Comparison of ENCODE assay signal across 8 cellular contexts in genomic region chr10:125721035-125721434, GRCh38. TPM values are rescaled to one million over a fixed set of nuclear protein-coding genes. Genes with fewer than 3 reads are reported as not detected.
DNase-seq lines count a peak whose midpoint lies in the region; ATAC-seq and TF ChIP-seq lines count a peak whose summit lies in the region.

No MANE protein-coding gene starts in this region.

- peaks cover 5% of the 10 kb centered on the region for H3K36me3 Mint-ChIP-seq in glutamatergic neuron (ENCODE audit: unreplicated experiment)

- DNase-seq in GM10248 (ENCODE audit: extremely low spot score) (peak; percentile 26), glutamatergic neuron (no peak), NCI-H1417 (lab: John Stamatoyannopoulos, UW) (no peak), left ventricle myocardium inferior (no peak), HUDEP-2 (lab: John Stamatoyannopoulos, UW; ENCODE audit: unreplicated experiment in 76 of 76) (no peak), NCI-H69 (lab: John Stamatoyannopoulos, UW) (no peak)

- H3K9me3 ChIP-seq in HUES64 (ENCODE audit: insufficient read depth, low read depth, low read length): no peaks in the 10 kb centered on the region
- peaks cover 4% of the 10 kb centered on the region for H3K9me3 ChIP-seq in left ventricle myocardium inferior (replicated peaks)

- peaks cover 6% of the 10 kb centered on the region for H3K9me3 Mint-ChIP-seq in glutamatergic neuron (ENCODE audit: unreplicated experiment)

- H3K27me3 Mint-ChIP-seq in glutamatergic neuron (ENCODE audit: unreplicated experiment): no peaks in the 10 kb centered on the region

- H3K4me3 ChIP-seq in HUES64 (ENCODE audit: low read length) (peak overlapping the region; percentile 94), left ventricle myocardium inferior (no peak overlapping the region)

- 94% methylated on average over 6 of the region's 6 CpGs for WGBS in HUES64

- TF ChIP-seq CTCF in GM10248 (IDR thresholded peaks at IDR 0.05; ENCODE audit: control extremely low read depth, extremely low read depth, low read depth, missing control alignments) (no peak), glutamatergic neuron (IDR thresholded peaks at IDR 0.05; ENCODE audit: partially characterized antibody, unreplicated experiment) (no peak), left ventricle myocardium inferior (IDR thresholded peaks at IDR 0.05; ENCODE audit: borderline replicate concordance) (no peak)

- CTCF ChIA-PET in GM10248 (lab: Yijun Ruan, JAX): no interaction called here

- H3K27ac ChIP-seq in HUES64 (ENCODE audit: low read depth, low read length): no peak overlapping the region
- H3K27ac ChIP-seq in left ventricle myocardium inferior (replicated peaks): no peak overlapping the region

- no peaks in the 10 kb centered on the region for H3K4me1 Mint-ChIP-seq in glutamatergic neuron (ENCODE audit: low read depth, unreplicated experiment)

- H3K4me1 ChIP-seq in HUES64 (ENCODE audit: insufficient read depth, low read length): no peaks in the 10 kb centered on the region
- H3K4me1 ChIP-seq in left ventricle myocardium inferior: peaks cover 27% of the 10 kb centered on the region

- ATAC-seq in GM21381 (IDR thresholded peaks at IDR 0.05; ENCODE audit: unreplicated experiment): peak; percentile 41

- no peak overlapping the region for H3K27ac Mint-ChIP-seq in glutamatergic neuron (ENCODE audit: unreplicated experiment)

- peak overlapping the region; percentile 96; the same call in 1 of the 2 replicates for H3K9ac ChIP-seq in HUES64 (ENCODE audit: low read depth, low read length)

- no peaks in the 10 kb centered on the region for H3K27me3 ChIP-seq in HUES64 (ENCODE audit: insufficient read depth, low read length)
- H3K27me3 ChIP-seq in left ventricle myocardium inferior (ENCODE audit: low read depth): no peaks in the 10 kb centered on the region

- H3K36me3 ChIP-seq in HUES64 (ENCODE audit: insufficient read depth, low read length) (peaks cover 52% of the 10 kb centered on the region), left ventricle myocardium inferior (peaks cover 50% of the 10 kb centered on the region)

- intact Hi-C loops in left ventricle myocardium inferior (cut with micrococcal nuclease): no loop called here

- peak overlapping the region; percentile 74 for H3K4me3 Mint-ChIP-seq in glutamatergic neuron (ENCODE audit: unreplicated experiment)

- POLR2A ChIA-PET in GM10248 (lab: Yijun Ruan, JAX): interaction anchor here (0.7 kb wide), 1 partner anchor 82 kb away, joined by 4 read pairs; no protein-coding TSS in a partner anchor

RNA-seq across cellular contexts. Expression of gene EDRF1, which starts 1.5 kb away (rescaled TPM):
- 28.4 TPM for polyA plus RNA-seq in HUES64 (2013, experiment 1 of 2)
- polyA plus RNA-seq in HUES64 (2013, experiment 2 of 2): 27.6 TPM
- total RNA-seq in glutamatergic neuron (ENCODE audit: unreplicated experiment): 41.3 TPM
- total RNA-seq in left ventricle myocardium inferior: 11.5 TPM

RNA-seq across cellular contexts. Expression of gene TEX36, which starts 38.1 kb away (rescaled TPM):
- polyA plus RNA-seq in HUES64 (2013, experiment 1 of 2): not detected
- not detected for polyA plus RNA-seq in HUES64 (2013, experiment 2 of 2)
- total RNA-seq in glutamatergic neuron (ENCODE audit: unreplicated experiment) (not detected), left ventricle myocardium inferior (not detected)

RNA-seq across cellular contexts. Expression of gene MMP21, which starts 54.6 kb away (rescaled TPM):
- not detected for polyA plus RNA-seq in HUES64 (2013, experiment 1 of 2)
- not detected for polyA plus RNA-seq in HUES64 (2013, experiment 2 of 2)
- total RNA-seq in glutamatergic neuron (ENCODE audit: unreplicated experiment): not detected
- not detected for total RNA-seq in left ventricle myocardium inferior
